ENCODE assay signal across 10 cellular contexts in the genomic region with DNA sequence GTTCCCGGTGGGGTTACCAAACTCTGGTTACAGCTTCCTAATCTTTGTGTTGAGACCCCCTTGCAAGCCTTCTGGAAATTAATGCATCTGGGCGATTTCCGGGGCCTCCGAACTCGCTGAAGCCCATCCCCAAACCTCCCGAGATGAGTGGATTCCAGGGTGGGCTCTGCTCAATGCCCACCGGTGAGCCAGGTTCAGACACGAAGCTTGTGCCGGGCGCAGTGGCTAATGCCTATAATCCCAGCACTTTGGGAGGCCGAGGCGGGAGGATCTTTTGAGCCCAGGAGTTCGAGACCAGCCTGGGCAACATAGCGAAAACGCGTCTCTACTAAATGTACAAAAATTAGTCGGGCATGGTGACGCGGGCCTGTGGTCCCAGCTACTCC. TPM values are rescaled to one million over a fixed set of nuclear protein-coding genes. Genes with fewer than 3 reads are reported as not detected.
A peak's percentile ranks its signal among the peaks of the same experiment; 100 is the strongest.
DNase-seq lines count a peak whose midpoint lies in the region; ATAC-seq and TF ChIP-seq lines count a peak whose summit lies in the region.
"Had no signal": no experiment of that assay in that cellular context is flagged by ENCODE, and none has a peak within 500 bp of the region (broad histone marks: within the 10 kb centered on the region; RNA-seq: fewer than 3 reads in every experiment).

No MANE protein-coding gene starts in this region.

- H3K27me3 ChIP-seq in heart right ventricle, result peaks cover 0 to 7% (median 0%) of the 10 kb centered on the region in 7 donors
- H3K27me3 ChIP-seq in sigmoid colon, result no peaks in the 10 kb centered on the region
- peaks cover 12% of the 10 kb centered on the region for H3K27me3 ChIP-seq in WERI-Rb-1 (ENCODE audit: insufficient read depth, low read depth, severe bottlenecking)

- peak overlapping the region; percentile 81 for H3K4me3 Mint-ChIP-seq in activated B cell treated with CpG ODN at 0.5 μM for 24 hours

- TF ChIP-seq CTCF in activated B cell treated with CpG ODN at 0.5 μM for 24 hours (IDR thresholded peaks at IDR 0.05) (no peak), heart right ventricle (IDR thresholded peaks at IDR 0.05) (no peak), sigmoid colon (IDR thresholded peaks at IDR 0.05) (no peak), WERI-Rb-1 (IDR thresholded peaks at IDR 0.05; ENCODE audit: low read depth, low read length) (no peak)

- TF ChIP-seq POLR2A in sigmoid colon (IDR thresholded peaks at IDR 0.05), result no peak

- WGBS in heart right ventricle, 2 donors, result 78 to 80% methylated on average over 19 of the region's 19 CpGs
- 80 to 85% methylated on average over 19 of the region's 19 CpGs for WGBS in sigmoid colon, 2 donors

- intact Hi-C loops in activated B cell treated with CpG ODN at 0.5 μM for 24 hours (cut with micrococcal nuclease), result loop anchor here (1.0 to 10.0 kb wide), 4 partner anchors 65 to 773 kb away; a partner anchor contains a TSS
- intact Hi-C loops in heart right ventricle (cut with DNase I), result loop anchor here in 1 of 10 donors (5.0 kb wide), 1 partner anchor 40 kb away; no protein-coding TSS in a partner anchor
- intact Hi-C loops in sigmoid colon (cut with DNase I), result no loop called here

- no peak for TF ChIP-seq EP300 in sigmoid colon (IDR thresholded peaks at IDR 0.05)

- H3K4me1 ChIP-seq in heart right ventricle (peaks cover 0 to 40% (median 3%) of the 10 kb centered on the region in 9 donors), sigmoid colon (peaks cover 0 to 28% (median 20%) of the 10 kb centered on the region in 4 donors)

- POLR2A ChIA-PET in activated B cell treated with CpG ODN at 0.5 μM for 24 hours (lab: Charles Lee), result interaction anchor here (1.4 to 1.6 kb wide), 2 partner anchors 9 to 14 kb away, joined by 5 read pairs; no protein-coding TSS in a partner anchor

- peak overlapping the region in 7 of 10 donors; percentile 31 to 90 (median 61) for H3K27ac ChIP-seq in heart right ventricle
- H3K27ac ChIP-seq in sigmoid colon, result peak overlapping the region; percentile 85 to 93 (median 91)
- H3K27ac ChIP-seq in WERI-Rb-1, result no peak overlapping the region

- peaks cover 17% of the 10 kb centered on the region for H3K4me1 Mint-ChIP-seq in activated B cell treated with CpG ODN at 0.5 μM for 24 hours

- H3K36me3 Mint-ChIP-seq in activated B cell treated with CpG ODN at 0.5 μM for 24 hours (ENCODE audit: low read depth), result peaks cover 4% of the 10 kb centered on the region

- H3K9me3 Mint-ChIP-seq in activated B cell treated with CpG ODN at 0.5 μM for 24 hours, result no peaks in the 10 kb centered on the region

- H3K9me3 ChIP-seq in heart right ventricle (no peaks in the 10 kb centered on the region), sigmoid colon (no peaks in the 10 kb centered on the region), WERI-Rb-1 (ENCODE audit: severe bottlenecking) (no peaks in the 10 kb centered on the region)

- CTCF ChIA-PET in activated B cell treated with CpG ODN at 0.5 μM for 24 hours (lab: Charles Lee), result no interaction called here

- DNase-seq in activated B cell treated with CpG ODN at 0.5 μM for 24 hours (no peak), heart right ventricle (peak in 1 of 2 donors; percentile 7), sigmoid colon (no peak), AML-193 (lab: John Stamatoyannopoulos, UW) (no peak), WERI-Rb-1 (no peak), amygdala (lab: John Stamatoyannopoulos, UW) (no peak)
- DNase-seq in stimulated activated CD4-positive, alpha-beta T cell treated with anti-CD3 and anti-CD28 coated beads, Interleukin-12 subunit alpha, Interleukin-12 subunit beta, amount 100 ng/mL, for 4 hours, result no peak
- DNase-seq: cerebellar nuclear complex, SHP77 treated with DMSO at 0.1 percent for 48 hours had no signal

- H3K27ac Mint-ChIP-seq in activated B cell treated with CpG ODN at 0.5 μM for 24 hours, result peak overlapping the region; percentile 70

- no peaks in the 10 kb centered on the region for H3K27me3 Mint-ChIP-seq in activated B cell treated with CpG ODN at 0.5 μM for 24 hours

- H3K4me3 ChIP-seq in GM08714 (ENCODE audit: low read length) (peak overlapping the region; percentile 61; the same call in 1 of the 2 replicates), heart right ventricle (peak overlapping the region; percentile 4 to 74 (median 57)), sigmoid colon (peak overlapping the region; percentile 46 to 66 (median 61)), WERI-Rb-1 (ENCODE audit: low read depth, low read length) (no peak overlapping the region)

- ATAC-seq in activated B cell treated with CpG ODN at 0.5 μM for 24 hours (ENCODE audit: low read depth) (no peak), heart right ventricle (peak in 1 of 8 donors; percentile 6)

- no peaks in the 10 kb centered on the region for H3K36me3 ChIP-seq in heart right ventricle
- H3K36me3 ChIP-seq in sigmoid colon, result no peaks in the 10 kb centered on the region
- H3K36me3 ChIP-seq in WERI-Rb-1, result no peaks in the 10 kb centered on the region

RNA-seq across cellular contexts. Expression of a gene that starts 0.4 kb away (rescaled TPM):
- total RNA-seq in activated B cell treated with CpG ODN at 0.5 μM for 24 hours (3.3 and 4.1 TPM in 2 replicates), heart right ventricle (1 to 10 TPM in 2 of 10 donors, under 1 TPM in 8; 0.45 to 1.9 (median 0.63) TPM), sigmoid colon (10 to 100 TPM in 3 of 4 donors, 1 to 10 TPM in 1; 8.8 to 14.7 (median 12.2) TPM)
- polyA plus RNA-seq in heart right ventricle (under 1 TPM; 0.23 to 0.29 TPM), sigmoid colon (1 to 10 TPM; 1.4 to 2.4 (median 2.3) TPM)

RNA-seq across cellular contexts. Expression of a gene that starts 45.9 kb away (rescaled TPM):
- total RNA-seq in activated B cell treated with CpG ODN at 0.5 μM for 24 hours (not detected in 2 replicates), heart right ventricle (not detected), sigmoid colon (not detected)
- polyA plus RNA-seq in heart right ventricle (not detected), sigmoid colon (under 1 TPM in 1 of 3 donors, not detected in 2; 0.20 TPM)
